Comparison of ENCODE assay signal across 29 cellular contexts in genomic region chr4:36338973-36339372, GRCh38. TPM values are rescaled to one million over a fixed set of nuclear protein-coding genes. Genes with fewer than 3 reads are reported as not detected.
"Had no signal": no experiment of that assay in that cellular context is flagged by ENCODE, and none has a peak within 500 bp of the region (broad histone marks: within the 10 kb centered on the region; RNA-seq: fewer than 3 reads in every experiment).

No MANE protein-coding gene starts in this region.

- H3K9me3 ChIP-seq: neutrophil, pancreas, prostate gland, stomach, thoracic aorta, thyroid gland, tibial nerve, upper lobe of left lung, uterus had no signal

- H3K27ac Mint-ChIP-seq: naive B cell; naive thymus-derived CD8-positive, alpha-beta T cell; nephron progenitor cell; stimulated activated naive B cell treated with anti-CD40 and anti-IgM and Interleukin-4, amounts not matched to agents 10 μg/mL and 1 μg/mL and 100 μg/mL, for 72 hours; stimulated activated naive CD8-positive, alpha-beta T cell treated with anti-CD3 and anti-CD28 coated beads, Interleukin-15, Interleukin-2, amounts not matched to agents 100 ng/mL and 50 ng/mL, for 24 hours had no signal

- H3K4me3 Mint-ChIP-seq: naive B cell; naive thymus-derived CD8-positive, alpha-beta T cell; natural killer cell treated with Interleukin-12 subunit alpha and Interleukin-12 subunit beta and Interleukin-15 and Interleukin-18, amount 100 ng/mL, for 72 hours; nephron progenitor cell; neural crest cell; stimulated activated effector memory CD8-positive, alpha-beta T cell treated with anti-CD3 and anti-CD28 coated beads, Interleukin-12 subunit alpha, Interleukin-12 subunit beta, amount 100 ng/mL, for 72 hours; stimulated activated naive B cell treated with anti-CD40 and anti-IgM and Interleukin-4, amounts not matched to agents 10 μg/mL and 1 μg/mL and 100 μg/mL, for 72 hours; stimulated activated naive CD8-positive, alpha-beta T cell treated with anti-CD3 and anti-CD28 coated beads, Interleukin-15, Interleukin-2, amounts not matched to agents 100 ng/mL and 50 ng/mL, for 24 hours had no signal

- H3K27me3 Mint-ChIP-seq: naive B cell; naive thymus-derived CD8-positive, alpha-beta T cell; natural killer cell treated with Interleukin-12 subunit alpha and Interleukin-12 subunit beta and Interleukin-15 and Interleukin-18, amount 100 ng/mL, for 72 hours; stimulated activated naive B cell treated with anti-CD40 and anti-IgM and Interleukin-4, amounts not matched to agents 10 μg/mL and 1 μg/mL and 100 μg/mL, for 72 hours; stimulated activated naive CD8-positive, alpha-beta T cell treated with anti-CD3 and anti-CD28 coated beads, Interleukin-15, Interleukin-2, amounts not matched to agents 100 ng/mL and 50 ng/mL, for 24 hours had no signal

- H3K27ac ChIP-seq: neutrophil, pancreas, prostate gland, skin epidermis, stomach, thoracic aorta, thyroid gland, tibial nerve, upper lobe of left lung, uterus had no signal

- DNase-seq: naive B cell; naive thymus-derived CD8-positive, alpha-beta T cell; nephron progenitor cell; nucleus accumbens; pancreas; right cardiac atrium; stimulated activated CD4-positive, alpha-beta T cell treated with anti-CD3 and anti-CD28 coated beads, Interleukin-15, amount 100 ng/mL, for 24 hours; stimulated activated CD4-positive, alpha-beta T cell treated with anti-CD3 and anti-CD28 coated beads, Interleukin-2, amount 100 ng/mL, for 24 hours; stimulated activated CD4-positive, alpha-beta T cell treated with anti-CD3 and anti-CD28 coated beads, Interleukin-2, amount 100 ng/mL, for 48 hours; stimulated activated CD4-positive, alpha-beta T cell treated with anti-CD3 and anti-CD28 coated beads, Interleukin-4, amount 100 ng/mL, for 24 hours; stimulated activated naive B cell treated with anti-CD40 and anti-IgM and Interleukin-4, amounts not matched to agents 10 μg/mL and 1 μg/mL and 100 μg/mL, for 72 hours; stimulated activated naive CD4-positive, alpha-beta T cell treated with Interleukin-2 at 50 U/mL for 16 hours; stomach; thyroid gland; trophoblast cell; upper lobe of left lung; uterus had no signal

- ATAC-seq: naive thymus-derived CD8-positive, alpha-beta T cell; natural killer cell treated with Interleukin-12 subunit alpha and Interleukin-12 subunit beta and Interleukin-15 and Interleukin-18, amount 100 ng/mL, for 72 hours; pancreas; right cardiac atrium; sciatic nerve; stimulated activated effector memory CD8-positive, alpha-beta T cell treated with anti-CD3 and anti-CD28 coated beads, Interleukin-12 subunit alpha, Interleukin-12 subunit beta, amount 100 ng/mL, for 72 hours; stimulated activated naive B cell treated with anti-CD40 and anti-IgM and Interleukin-4, amounts not matched to agents 10 μg/mL and 1 μg/mL and 100 μg/mL, for 72 hours had no signal

- H3K4me3 ChIP-seq: pancreas, prostate gland, skin epidermis, stomach, thoracic aorta, thyroid gland, tibial nerve, upper lobe of left lung, uterus had no signal

- H3K4me1 ChIP-seq: pancreas, prostate gland, stomach, tibial nerve, upper lobe of left lung, uterus had no signal

- H3K36me3 Mint-ChIP-seq: naive B cell; naive thymus-derived CD8-positive, alpha-beta T cell; stimulated activated effector memory CD8-positive, alpha-beta T cell treated with anti-CD3 and anti-CD28 coated beads, Interleukin-12 subunit alpha, Interleukin-12 subunit beta, amount 100 ng/mL, for 72 hours; stimulated activated naive B cell treated with anti-CD40 and anti-IgM and Interleukin-4, amounts not matched to agents 10 μg/mL and 1 μg/mL and 100 μg/mL, for 72 hours had no signal

RNA-seq across cellular contexts. Expression of gene DTHD1, which starts 57.6 kb away (rescaled TPM):
- total RNA-seq: neural crest cell, osteocyte, pulmonary artery endothelial cell had no signal
- polyA plus RNA-seq: pancreas, stomach had no signal
